ENCODE assay signal across 20 cellular contexts in genomic region chr4:183918696-183919095, GRCh38.
"Had no signal": no experiment of that assay in that cellular context is flagged by ENCODE, and none has a peak within 500 bp of the region (broad histone marks: within the 10 kb centered on the region; RNA-seq: fewer than 3 reads in every experiment).

No MANE protein-coding gene starts in this region.

- DNase-seq: cerebellar nuclear complex; colonic mucosa; cortex of kidney; effector CD8-positive, alpha-beta T cell; effector memory CD8-positive, alpha-beta T cell; erythroblast; esophagus squamous epithelium; foreskin fibroblast; foreskin melanocyte; gastrocnemius medialis; glutamatergic neuron; hypothalamus; immature natural killer cell; kidney glomerular epithelial cell; lower lobe of right lung; mesenchymal stem cell; midbrain had no signal

- ATAC-seq: effector memory CD8-positive, alpha-beta T cell; esophagus mucosa; gastrocnemius medialis; left colon; left lobe of liver had no signal
